Comparison of ENCODE assay signal across 23 cellular contexts in genomic region chr3:123369085-123369484, GRCh38.
"Had no signal": no experiment of that assay in that cellular context is flagged by ENCODE, and none has a peak within 500 bp of the region (broad histone marks: within the 10 kb centered on the region; RNA-seq: fewer than 3 reads in every experiment).

No MANE protein-coding gene starts in this region.

- H3K9me3 Mint-ChIP-seq: natural killer cell; stimulated activated naive B cell treated with anti-CD40 and anti-IgM and Interleukin-4, amounts not matched to agents 10 μg/mL and 1 μg/mL and 100 μg/mL, for 72 hours; stimulated activated naive CD8-positive, alpha-beta T cell treated with anti-CD3 and anti-CD28 coated beads, Interleukin-15, Interleukin-2, amounts not matched to agents 100 ng/mL and 50 ng/mL, for 24 hours had no signal

- H3K36me3 ChIP-seq: ovary, suprapubic skin, transverse colon, upper lobe of right lung, uterus had no signal

- H3K9me3 ChIP-seq: ovary, suprapubic skin, transverse colon, upper lobe of right lung, uterus had no signal

- FAIRE-seq: frontal cortex, islet of Langerhans had no signal

- H3K4me3 ChIP-seq: coronary artery, lung, ovary, skin epidermis, suprapubic skin, transverse colon, upper lobe of right lung, uterus had no signal

- H3K36me3 Mint-ChIP-seq: memory B cell; natural killer cell; stimulated activated naive B cell treated with anti-CD40 and anti-IgM and Interleukin-4, amounts not matched to agents 10 μg/mL and 1 μg/mL and 100 μg/mL, for 72 hours had no signal

- H3K4me3 Mint-ChIP-seq: memory B cell; natural killer cell; stimulated activated naive B cell treated with anti-CD40 and anti-IgM and Interleukin-4, amounts not matched to agents 10 μg/mL and 1 μg/mL and 100 μg/mL, for 72 hours; stimulated activated naive CD8-positive, alpha-beta T cell treated with anti-CD3 and anti-CD28 coated beads, Interleukin-15, Interleukin-2, amounts not matched to agents 100 ng/mL and 50 ng/mL, for 24 hours had no signal

- H3K27ac Mint-ChIP-seq: memory B cell; natural killer cell; stimulated activated naive B cell treated with anti-CD40 and anti-IgM and Interleukin-4, amounts not matched to agents 10 μg/mL and 1 μg/mL and 100 μg/mL, for 72 hours; stimulated activated naive CD8-positive, alpha-beta T cell treated with anti-CD3 and anti-CD28 coated beads, Interleukin-15, Interleukin-2, amounts not matched to agents 100 ng/mL and 50 ng/mL, for 24 hours had no signal

- DNase-seq: dermis blood vessel endothelial cell; effector memory CD4-positive, alpha-beta T cell; erythroblast; hippocampal formation; left colon; natural killer cell; occipital lobe; retina; stimulated activated CD4-positive, alpha-beta T cell treated with anti-CD3 and anti-CD28 coated beads, Interleukin-15, amount 100 ng/mL, for 24 hours; stimulated activated CD4-positive, alpha-beta T cell treated with anti-CD3 and anti-CD28 coated beads, Interleukin-2, amount 100 ng/mL, for 48 hours; stimulated activated naive B cell treated with anti-CD40 and anti-IgM and Interleukin-4, amounts not matched to agents 10 μg/mL and 1 μg/mL and 100 μg/mL, for 72 hours; transverse colon; uterus had no signal

- ATAC-seq: left colon; natural killer cell; stimulated activated naive B cell treated with anti-CD40 and anti-IgM and Interleukin-4, amounts not matched to agents 10 μg/mL and 1 μg/mL and 100 μg/mL, for 72 hours; upper lobe of right lung had no signal

- H3K4me1 ChIP-seq: suprapubic skin, uterus had no signal

- H3K27ac ChIP-seq: ovary, skin epidermis, suprapubic skin, upper lobe of right lung, uterus had no signal

- H3K27me3 ChIP-seq: ovary, transverse colon, upper lobe of right lung, uterus had no signal

- H3K4me1 Mint-ChIP-seq: memory B cell; natural killer cell; stimulated activated naive B cell treated with anti-CD40 and anti-IgM and Interleukin-4, amounts not matched to agents 10 μg/mL and 1 μg/mL and 100 μg/mL, for 72 hours had no signal
